ENCODE assay signal across 19 cellular contexts in the genomic region with DNA sequence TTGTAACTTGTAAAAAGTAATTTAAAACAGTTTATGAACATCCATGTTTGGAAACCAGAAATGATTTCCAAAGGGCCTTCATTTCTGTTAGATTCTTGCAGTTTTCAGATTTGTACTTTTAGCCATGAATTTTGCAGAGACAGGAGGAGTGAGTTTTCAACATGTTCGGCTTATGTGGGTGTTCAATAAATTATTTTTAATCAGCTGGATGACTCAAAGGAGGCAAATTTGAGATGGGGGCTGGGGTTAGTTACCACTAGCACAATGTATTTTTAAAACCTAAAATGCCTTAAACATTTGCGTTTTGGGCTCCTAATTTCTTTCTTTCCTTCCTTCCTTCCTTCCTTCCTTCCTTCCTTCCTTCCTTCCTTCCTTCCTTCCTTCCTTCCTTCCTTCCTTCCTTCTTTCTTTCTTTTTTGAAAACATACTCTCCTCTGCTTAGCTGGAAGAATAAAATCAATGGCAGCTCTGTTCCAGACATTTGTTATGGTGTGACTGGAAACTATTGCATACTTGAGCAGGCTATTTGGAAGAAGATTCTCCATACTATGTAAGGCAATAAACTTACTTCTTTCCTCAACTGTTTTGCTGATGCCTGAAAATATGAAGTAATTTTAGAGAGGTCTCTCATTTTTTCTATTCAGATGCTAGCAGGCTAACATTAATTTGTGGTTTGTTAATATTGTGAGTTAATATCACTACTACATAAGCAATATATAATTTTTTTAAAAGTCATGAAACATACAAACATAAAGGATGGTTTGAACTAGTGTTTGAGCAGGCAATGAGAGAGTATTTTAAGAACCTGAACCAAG.
"Had no signal": no experiment of that assay in that cellular context is flagged by ENCODE, and none has a peak within 500 bp of the region (broad histone marks: within the 10 kb centered on the region; RNA-seq: fewer than 3 reads in every experiment).

No MANE protein-coding gene starts in this region.

- H3K36me3 ChIP-seq: esophagus muscularis mucosa, gastroesophageal sphincter, heart left ventricle, left lung, lower lobe of right lung had no signal

- H3K27ac ChIP-seq: coronary artery, esophagus muscularis mucosa, foreskin keratinocyte, gastroesophageal sphincter, heart left ventricle, hepatocyte, left lung, lower lobe of right lung had no signal

- H3K4me3 ChIP-seq: coronary artery, esophagus muscularis mucosa, gastroesophageal sphincter, heart left ventricle, hepatocyte, left lung, lower lobe of right lung, mucosa of descending colon had no signal

- H3K4me1 Mint-ChIP-seq: immature natural killer cell, mesothelial cell of epicardium, naive B cell had no signal

- H3K36me3 Mint-ChIP-seq: immature natural killer cell, mesothelial cell of epicardium, naive B cell had no signal

- H3K27ac Mint-ChIP-seq: dendritic cell treated with granulocyte-macrophage colony-stimulating factor and Interleukin-4, amounts not matched to agents 40 ng/mL and 50 ng/mL, for 4 days; immature natural killer cell; mesothelial cell of epicardium; naive B cell had no signal

- H3K4me3 Mint-ChIP-seq: dendritic cell treated with granulocyte-macrophage colony-stimulating factor and Interleukin-4, amounts not matched to agents 40 ng/mL and 50 ng/mL, for 4 days; immature natural killer cell; mesothelial cell of epicardium; naive B cell had no signal

- H3K9me3 ChIP-seq: esophagus muscularis mucosa, gastroesophageal sphincter, left lung, lower lobe of right lung, mucosa of descending colon had no signal

- DNase-seq: effector memory CD4-positive, alpha-beta T cell; foreskin keratinocyte; heart left ventricle; immature natural killer cell; islet precursor cell; kidney; kidney glomerular epithelial cell; left lung; left ventricle myocardium superior; lower lobe of right lung; mesenchymal stem cell; mucosa of descending colon; naive B cell had no signal

- ATAC-seq: foreskin keratinocyte, gastroesophageal sphincter, heart left ventricle, left lung, left ventricle myocardium superior, lower lobe of right lung, mucosa of descending colon had no signal

- H3K27me3 Mint-ChIP-seq: dendritic cell treated with granulocyte-macrophage colony-stimulating factor and Interleukin-4, amounts not matched to agents 40 ng/mL and 50 ng/mL, for 4 days had no signal

- H3K9me3 Mint-ChIP-seq: dendritic cell treated with granulocyte-macrophage colony-stimulating factor and Interleukin-4, amounts not matched to agents 40 ng/mL and 50 ng/mL, for 4 days; mesothelial cell of epicardium had no signal
